ENCODE assay signal across 1 cellular context in the genomic region with DNA sequence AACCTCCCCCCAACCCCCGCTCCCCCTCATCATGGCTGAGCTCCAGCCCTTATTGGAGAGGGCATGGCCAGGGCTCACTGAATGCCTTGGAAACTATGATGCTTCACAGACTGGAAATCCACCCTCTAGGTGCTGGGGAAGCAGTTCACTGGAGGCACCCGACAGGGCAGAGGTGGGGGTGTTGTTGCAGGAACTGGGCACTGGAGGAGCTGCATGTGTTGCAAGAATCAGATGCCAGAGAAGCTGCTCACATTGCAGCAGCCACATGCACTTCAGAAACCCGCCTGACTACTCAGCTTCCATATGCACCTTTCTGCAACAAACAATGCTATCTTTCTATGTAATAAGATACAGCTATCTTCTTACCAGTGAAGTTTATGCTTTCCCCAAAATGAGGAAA.
TF ChIP-seq lines count a peak whose summit lies in the region.

No MANE protein-coding gene starts in this region.

TF ChIP-seq in HepG2, 621 proteins besides CTCF, POLR2A, EP300 and RAD21:
- TF ChIP-seq ZNF136 (CRISPR knock-in tag; IDR thresholded peaks at IDR 0.05; ENCODE audit: low read depth) (no peak), CEBPB (IDR thresholded peaks at IDR 0.05; ENCODE audit: borderline replicate concordance, low read depth, low read length) (peak; percentile 36; the same call in 1 of the 2 replicates), ZNF616 (CRISPR knock-in tag; IDR thresholded peaks at IDR 0.05; ENCODE audit: low read depth) (no peak), NFIB (CRISPR knock-in tag; IDR thresholded peaks at IDR 0.05; ENCODE audit: borderline replicate concordance) (no peak), HNRNPUL1 (IDR thresholded peaks at IDR 0.05; ENCODE audit: low read depth, low read length) (no peak), FOXK2 (IDR thresholded peaks at IDR 0.05) (no peak)
- TF ChIP-seq, protein P1, sequence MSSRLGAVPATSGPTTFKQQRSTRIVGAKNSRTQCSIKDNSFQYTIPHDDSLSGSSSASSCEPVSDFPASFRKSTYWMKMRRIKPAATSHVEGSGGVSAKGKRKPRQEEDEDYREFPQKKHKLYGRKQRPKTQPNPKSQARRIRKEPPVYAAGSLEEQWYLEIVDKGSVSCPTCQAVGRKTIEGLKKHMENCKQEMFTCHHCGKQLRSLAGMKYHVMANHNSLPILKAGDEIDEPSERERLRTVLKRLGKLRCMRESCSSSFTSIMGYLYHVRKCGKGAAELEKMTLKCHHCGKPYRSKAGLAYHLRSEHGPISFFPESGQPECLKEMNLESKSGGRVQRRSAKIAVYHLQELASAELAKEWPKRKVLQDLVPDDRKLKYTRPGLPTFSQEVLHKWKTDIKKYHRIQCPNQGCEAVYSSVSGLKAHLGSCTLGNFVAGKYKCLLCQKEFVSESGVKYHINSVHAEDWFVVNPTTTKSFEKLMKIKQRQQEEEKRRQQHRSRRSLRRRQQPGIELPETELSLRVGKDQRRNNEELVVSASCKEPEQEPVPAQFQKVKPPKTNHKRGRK (CRISPR knock-in tag; IDR thresholded peaks at IDR 0.05), result no peak
